In genomic region chr17:12918132-12918531, GRCh38 we compare ENCODE assay signal across 23 cellular contexts.
A peak's percentile ranks its signal among the peaks of the same experiment; 100 is the strongest.
DNase-seq lines count a peak whose midpoint lies in the region; ATAC-seq lines count a peak whose summit lies in the region.
"Had no signal": no experiment of that assay in that cellular context is flagged by ENCODE, and none has a peak within 500 bp of the region (broad histone marks: within the 10 kb centered on the region; RNA-seq: fewer than 3 reads in every experiment).

No MANE protein-coding gene starts in this region.

- 0 out of 2 replicates have a peak overlapping the region, but pooled peaks have one; percentile 2 for H3K4me3 ChIP-seq in MG63
- H3K4me3 ChIP-seq: cardiac muscle cell, vagina had no signal

- no peak overlapping the region for H3K4me3 Mint-ChIP-seq in effector memory CD8-positive, alpha-beta T cell
- H3K4me3 Mint-ChIP-seq: CD14-positive monocyte; dendritic cell treated with granulocyte-macrophage colony-stimulating factor and Interleukin-4, amounts not matched to agents 40 ng/mL and 50 ng/mL, for 4 days; nephron had no signal

- H3K36me3 Mint-ChIP-seq in effector memory CD8-positive, alpha-beta T cell (ENCODE audit: insufficient read depth): peaks cover 3% of the 10 kb centered on the region
- H3K36me3 Mint-ChIP-seq: CD14-positive monocyte had no signal

- H3K4me1 Mint-ChIP-seq in effector memory CD8-positive, alpha-beta T cell (ENCODE audit: low read depth in 2 of 2): no peaks in the 10 kb centered on the region
- H3K4me1 Mint-ChIP-seq: CD14-positive monocyte, nephron had no signal

- H3K27me3 ChIP-seq in MG63: no peaks in the 10 kb centered on the region
- H3K27me3 ChIP-seq: cardiac muscle cell, vagina had no signal

- no peak for ATAC-seq in HG02973 (IDR thresholded peaks at IDR 0.05; ENCODE audit: unreplicated experiment)
- no peak for ATAC-seq in effector memory CD8-positive, alpha-beta T cell (replicated peaks)
- ATAC-seq: left lobe of liver had no signal

- DNase-seq in EL (peak; percentile 62), MG63 (peak; percentile 80), amniotic stem cell (lab: John Stamatoyannopoulos, UW) (peak; percentile 1), myocyte (ENCODE audit: low read depth) (peak; percentile 6), globus pallidus (ENCODE audit: low spot score) (no peak)
- DNase-seq in central memory CD4-positive, alpha-beta T cell: no peak
- DNase-seq in effector memory CD8-positive, alpha-beta T cell: no peak
- DNase-seq: activated CD4-positive, alpha-beta T cell treated with anti-CD3 and anti-CD28 coated beads, Interleukin-2, amount 50 U/mL, for 48 hours; activated CD4-positive, CD25-positive, alpha-beta regulatory T cell; activated gamma-delta T cell; activated T-cell treated with anti-CD3 and anti-CD28 coated beads for 4 hours; DMS 273 treated with DMSO at 0.1 percent for 48 hours; HCEC 1CT; midbrain; NCI-H1105 treated with DMSO at 0.1 percent for 48 hours; T-helper 9 cell had no signal

- H3K27me3 Mint-ChIP-seq in effector memory CD8-positive, alpha-beta T cell: no peaks in the 10 kb centered on the region
- H3K27me3 Mint-ChIP-seq: dendritic cell treated with granulocyte-macrophage colony-stimulating factor and Interleukin-4, amounts not matched to agents 40 ng/mL and 50 ng/mL, for 4 days had no signal

- H3K36me3 ChIP-seq in MG63: no peaks in the 10 kb centered on the region
- H3K36me3 ChIP-seq: vagina had no signal

- H3K27ac Mint-ChIP-seq in effector memory CD8-positive, alpha-beta T cell: no peak overlapping the region
- H3K27ac Mint-ChIP-seq: CD14-positive monocyte; dendritic cell treated with granulocyte-macrophage colony-stimulating factor and Interleukin-4, amounts not matched to agents 40 ng/mL and 50 ng/mL, for 4 days; nephron had no signal

- H3K9me3 Mint-ChIP-seq in effector memory CD8-positive, alpha-beta T cell: no peaks in the 10 kb centered on the region
- H3K9me3 Mint-ChIP-seq: nephron had no signal

- H3K9me3 ChIP-seq in MG63: no peaks in the 10 kb centered on the region
- H3K9me3 ChIP-seq: vagina had no signal

Comparison
In these comparisons a context has a peak if more than half of its experiments do, and no peak if none do; other contexts are left out.
1. DNase-seq: peak in EL (single experiment), MG63 (single experiment), amniotic stem cell (single experiment) and myocyte (single experiment); none in globus pallidus (single experiment), central memory CD4-positive, alpha-beta T cell (single experiment) and effector memory CD8-positive, alpha-beta T cell (0 of 3).